In genomic region chr2:173862612-173863217, GRCh38 we compare ENCODE assay signal across 23 cellular contexts.
DNase-seq lines count a peak whose midpoint lies in the region; ATAC-seq, FAIRE-seq and TF ChIP-seq lines count a peak whose summit lies in the region.
"Had no signal": no experiment of that assay in that cellular context is flagged by ENCODE, and none has a peak within 500 bp of the region (broad histone marks: within the 10 kb centered on the region; RNA-seq: fewer than 3 reads in every experiment).

No MANE protein-coding gene starts in this region.

- H3K27ac ChIP-seq in HEK293 (ENCODE audit: extremely low read depth, low read depth, low read length) (no peak overlapping the region), gastroesophageal sphincter (no peak overlapping the region), upper lobe of left lung (no peak overlapping the region), WERI-Rb-1 (no peak overlapping the region)
- H3K27ac ChIP-seq: GM23248, HL-60, PC-9 had no signal

- no peaks in the 10 kb centered on the region for H3K4me1 ChIP-seq in HEK293 (ENCODE audit: control insufficient read depth, insufficient read depth, low read length)
- no peaks in the 10 kb centered on the region for H3K4me1 ChIP-seq in gastroesophageal sphincter
- H3K4me1 ChIP-seq in upper lobe of left lung: no peaks in the 10 kb centered on the region

- POLR2A ChIA-PET in HEK293 (lab: Yijun Ruan, JAX): no interaction called here

- TF ChIP-seq POLR2A in gastroesophageal sphincter (IDR thresholded peaks at IDR 0.05) (no peak), upper lobe of left lung (IDR thresholded peaks at IDR 0.05) (no peak), GM12892 (IDR thresholded peaks at IDR 0.05; ENCODE audit: low read depth, low read length) (no peak)

- FAIRE-seq in GM12892 (lab: Jason Lieb, UNC): no peak

- TF ChIP-seq CTCF in HEK293 (tag by site-specific recombination; IDR thresholded peaks at IDR 0.05) (no peak), gastroesophageal sphincter (IDR thresholded peaks at IDR 0.05) (no peak), upper lobe of left lung (IDR thresholded peaks at IDR 0.05) (no peak), WERI-Rb-1 (IDR thresholded peaks at IDR 0.05; ENCODE audit: low read depth, low read length) (no peak)

- H3K4me3 ChIP-seq in HEK293 (ENCODE audit: low read depth, low read length) (no peak overlapping the region), gastroesophageal sphincter (no peak overlapping the region), upper lobe of left lung (no peak overlapping the region), WERI-Rb-1 (ENCODE audit: low read depth, low read length) (no peak overlapping the region)
- H3K4me3 ChIP-seq: GM23248, HAP-1, PC-9 had no signal

- CTCF ChIA-PET in HEK293 (lab: Yijun Ruan, JAX): no interaction called here

- TF ChIP-seq EP300 in gastroesophageal sphincter (IDR thresholded peaks at IDR 0.05) (no peak), upper lobe of left lung (IDR thresholded peaks at IDR 0.05) (no peak)

- ATAC-seq in gastroesophageal sphincter: peak; percentile 48
- ATAC-seq in upper lobe of left lung (ENCODE audit: low FRiP score in 2 of 2): peak; percentile 25 to 52

- DNase-seq in cerebellar cortex (ENCODE audit: low spot score): peak; percentile 15
- DNase-seq in upper lobe of left lung: no peak
- no peak for DNase-seq in A172 (ENCODE audit: low spot score)
- DNase-seq in WERI-Rb-1: no peak
- DNase-seq in GM12892 (ENCODE audit: insufficient read length): no peak
- DNase-seq: CD4-positive, CD25-positive, alpha-beta regulatory T cell; EL; GM23248; KBM-7; NCI-H1092 treated with DMSO at 0.1 percent for 48 hours; NCI-H1436 treated with DMSO at 0.1 percent for 48 hours; NCI-H2029; NCI-H2227 treated with DMSO at 0.1 percent for 48 hours; NCI-H510A treated with DMSO at 0.1 percent for 48 hours; NCI-H748 treated with DMSO at 0.1 percent for 48 hours; PC-9; RPMI8226; SIG-M5; SK-N-SH had no signal

- H3K36me3 ChIP-seq in HEK293 (ENCODE audit: control insufficient read depth in 2 of 2, insufficient read depth in 1 of 2, low read length in 2 of 2) (no peaks in the 10 kb centered on the region), gastroesophageal sphincter (no peaks in the 10 kb centered on the region), upper lobe of left lung (no peaks in the 10 kb centered on the region), WERI-Rb-1 (no peaks in the 10 kb centered on the region)
- H3K36me3 ChIP-seq: HAP-1 had no signal

- 56 to 57% methylated on average over 4 of the region's 4 CpGs for WGBS in gastroesophageal sphincter (ENCODE audit: low coverage in 1 of 2), 2 donors
- 67 to 82% methylated on average over 4 of the region's 4 CpGs for WGBS in upper lobe of left lung, 2 donors

- H3K27me3 ChIP-seq in gastroesophageal sphincter (peaks cover 8% of the 10 kb centered on the region), upper lobe of left lung (no peaks in the 10 kb centered on the region), WERI-Rb-1 (ENCODE audit: insufficient read depth, low read depth, severe bottlenecking) (no peaks in the 10 kb centered on the region)

- H3K9me3 ChIP-seq in HEK293 (ENCODE audit: control insufficient read depth, insufficient read depth, low read depth, low read length) (no peaks in the 10 kb centered on the region), gastroesophageal sphincter (no peaks in the 10 kb centered on the region), upper lobe of left lung (no peaks in the 10 kb centered on the region), WERI-Rb-1 (ENCODE audit: severe bottlenecking) (no peaks in the 10 kb centered on the region)
- H3K9me3 ChIP-seq: HAP-1, SK-N-SH had no signal

TF ChIP-seq in HEK293, 187 proteins besides CTCF, POLR2A, EP300 and RAD21:
- TF ChIP-seq ZNF623 (tag by site-specific recombination; IDR thresholded peaks at IDR 0.05) (peak; percentile 61), ATF2 (tag by site-specific recombination; IDR thresholded peaks at IDR 0.05; ENCODE audit: low read depth) (no peak), ZNF664 (tag by site-specific recombination; IDR thresholded peaks at IDR 0.05) (no peak), OSR2 (tag by site-specific recombination; IDR thresholded peaks at IDR 0.05) (no peak), IKZF3 (tag by site-specific recombination; IDR thresholded peaks at IDR 0.05) (no peak), ZBTB20 (tag by site-specific recombination; IDR thresholded peaks at IDR 0.05) (no peak)
TF ChIP-seq in HEK293: peak in this region for 1.
